Comparison of ENCODE assay signal across 11 cellular contexts in genomic region chr9:132125944-132126720, GRCh38. TPM values are rescaled to one million over a fixed set of nuclear protein-coding genes. Genes with fewer than 3 reads are reported as not detected.
DNase-seq lines count a peak whose midpoint lies in the region; ATAC-seq, FAIRE-seq and TF ChIP-seq lines count a peak whose summit lies in the region.
"Had no signal": no experiment of that assay in that cellular context is flagged by ENCODE, and none has a peak within 500 bp of the region (broad histone marks: within the 10 kb centered on the region; RNA-seq: fewer than 3 reads in every experiment).

No MANE protein-coding gene starts in this region.

- no TSS peak for BruUV-seq in endothelial cell of umbilical vein (replicated peaks; lab: Mats Ljungman, UMichigan)

- intact Hi-C loops in activated naive CD4-positive, alpha-beta T cell treated with anti-CD3 and anti-CD28 coated beads for 36 hours (cut with micrococcal nuclease): no loop called here
- intact Hi-C loops in activated CD4-positive, alpha-beta T cell treated with anti-CD3 and anti-CD28 coated beads, Interleukin-2, amount 10 ng/mL, durations not matched to agents 24 days and 14 days (cut with micrococcal nuclease): loop anchor here (1.0 to 5.0 kb wide), 2 partner anchors 19 to 36 kb away; partner anchors contain the start of gene NTNG2
- intact Hi-C loops in endothelial cell of umbilical vein (cut with micrococcal nuclease) (no loop called here), cardiac septum (cut with DNase I) (no loop called here)

- CTCF ChIA-PET in activated naive CD4-positive, alpha-beta T cell treated with anti-CD3 and anti-CD28 coated beads for 36 hours (lab: Charles Lee): interaction anchor here (0.7 to 1.6 kb wide), 3 partner anchors 36 to 291 kb away, joined by 3 to 6 read pairs (median 4); partner anchors contain the start of gene NTNG2
- CTCF ChIA-PET in endothelial cell of umbilical vein (lab: Charles Lee): interaction anchor here (0.6 to 2.0 kb wide), 5 partner anchors 9 to 516 kb away, joined by 3 to 6 read pairs (median 4); no protein-coding TSS in a partner anchor

- H3K9me3 Mint-ChIP-seq in activated naive CD4-positive, alpha-beta T cell treated with anti-CD3 and anti-CD28 coated beads for 36 hours: no peaks in the 10 kb centered on the region
- H3K9me3 Mint-ChIP-seq in activated CD4-positive, alpha-beta T cell treated with anti-CD3 and anti-CD28 coated beads, Interleukin-2, amount 10 ng/mL, durations not matched to agents 24 days and 14 days: no peaks in the 10 kb centered on the region
- peaks cover 0 to 7% of the 10 kb centered on the region in 2 donors for H3K9me3 Mint-ChIP-seq in stimulated activated naive CD8-positive, alpha-beta T cell treated with anti-CD3 and anti-CD28 coated beads, Interleukin-15, amount 100 ng/mL, for 72 hours

- no peak overlapping the region for H3K9ac ChIP-seq in endothelial cell of umbilical vein (replicated peaks; ENCODE audit: extremely low read depth, insufficient read depth, low read length)

- peaks cover 23 to 26% of the 10 kb centered on the region in 2 experiments for H3K27me3 ChIP-seq in endothelial cell of umbilical vein (ENCODE audit: control insufficient read depth in 2 of 2, insufficient read depth in 2 of 2, low read length in 2 of 2)
- H3K27me3 ChIP-seq: uterus had no signal

- H3K27ac Mint-ChIP-seq in activated naive CD4-positive, alpha-beta T cell treated with anti-CD3 and anti-CD28 coated beads for 36 hours: no peak overlapping the region
- H3K27ac Mint-ChIP-seq in activated CD4-positive, alpha-beta T cell treated with anti-CD3 and anti-CD28 coated beads, Interleukin-2, amount 10 ng/mL, durations not matched to agents 24 days and 14 days: peak overlapping the region; percentile 50
- H3K27ac Mint-ChIP-seq in stimulated activated naive CD8-positive, alpha-beta T cell treated with anti-CD3 and anti-CD28 coated beads, Interleukin-15, amount 100 ng/mL, for 72 hours: peak overlapping the region in 1 of 2 donors; percentile 43

- no peak overlapping the region for H3K27ac ChIP-seq in endothelial cell of umbilical vein (ENCODE audit: insufficient read depth, low read depth, low read length)
- H3K27ac ChIP-seq: SK-N-MC, uterus had no signal

- no peak overlapping the region for H3K4me3 Mint-ChIP-seq in activated naive CD4-positive, alpha-beta T cell treated with anti-CD3 and anti-CD28 coated beads for 36 hours
- H3K4me3 Mint-ChIP-seq in activated CD4-positive, alpha-beta T cell treated with anti-CD3 and anti-CD28 coated beads, Interleukin-2, amount 10 ng/mL, durations not matched to agents 24 days and 14 days: peak overlapping the region; percentile 65
- peak overlapping the region; percentile 72 to 77 for H3K4me3 Mint-ChIP-seq in stimulated activated naive CD8-positive, alpha-beta T cell treated with anti-CD3 and anti-CD28 coated beads, Interleukin-15, amount 100 ng/mL, for 72 hours

- H3K4me2 ChIP-seq in endothelial cell of umbilical vein (ENCODE audit: insufficient read depth, low read length): peak overlapping the region; percentile 37

- peaks cover 64% of the 10 kb centered on the region for H3K27me3 Mint-ChIP-seq in activated naive CD4-positive, alpha-beta T cell treated with anti-CD3 and anti-CD28 coated beads for 36 hours (ENCODE audit: low read depth)
- H3K27me3 Mint-ChIP-seq in activated CD4-positive, alpha-beta T cell treated with anti-CD3 and anti-CD28 coated beads, Interleukin-2, amount 10 ng/mL, durations not matched to agents 24 days and 14 days: peaks cover 52% of the 10 kb centered on the region
- H3K27me3 Mint-ChIP-seq in stimulated activated naive CD8-positive, alpha-beta T cell treated with anti-CD3 and anti-CD28 coated beads, Interleukin-15, amount 100 ng/mL, for 72 hours: peaks cover 94% of the 10 kb centered on the region

- no peak for TF ChIP-seq CTCF in endothelial cell of umbilical vein (IDR thresholded peaks at IDR 0.05; ENCODE audit: extremely low read depth in 1 of 2, insufficient read depth in 1 of 2, low read depth in 1 of 2, low read length in 2 of 2)

- H3K36me3 Mint-ChIP-seq in activated naive CD4-positive, alpha-beta T cell treated with anti-CD3 and anti-CD28 coated beads for 36 hours (ENCODE audit: low read depth): no peaks in the 10 kb centered on the region
- no peaks in the 10 kb centered on the region for H3K36me3 Mint-ChIP-seq in activated CD4-positive, alpha-beta T cell treated with anti-CD3 and anti-CD28 coated beads, Interleukin-2, amount 10 ng/mL, durations not matched to agents 24 days and 14 days (ENCODE audit: low read depth)

- H2AFZ ChIP-seq in endothelial cell of umbilical vein (ENCODE audit: low read depth, low read length): no peak overlapping the region

- peaks cover 9% of the 10 kb centered on the region for H3K4me1 ChIP-seq in endothelial cell of umbilical vein (ENCODE audit: control insufficient read depth, extremely low read depth, insufficient read depth, low read length)
- H3K4me1 ChIP-seq: uterus had no signal

- H3K4me3 ChIP-seq in endothelial cell of umbilical vein (replicated peaks in 1 of 3; ENCODE audit: insufficient read depth in 1 of 3, low read depth in 1 of 3, low read length in 3 of 3): no peak overlapping the region
- H3K4me3 ChIP-seq: SK-N-MC, uterus had no signal

- dilution Hi-C loops in endothelial cell of umbilical vein (cut with MboI; ENCODE audit: extremely low pct_ligation_motif_present, low sequenced_read_pairs): no loop called here

- no peak for TF ChIP-seq POLR2A in endothelial cell of umbilical vein (IDR thresholded peaks at IDR 0.05; ENCODE audit: low read depth, low read length)

- H3K4me1 Mint-ChIP-seq in activated naive CD4-positive, alpha-beta T cell treated with anti-CD3 and anti-CD28 coated beads for 36 hours (ENCODE audit: low read depth): peaks cover 12% of the 10 kb centered on the region
- H3K4me1 Mint-ChIP-seq in activated CD4-positive, alpha-beta T cell treated with anti-CD3 and anti-CD28 coated beads, Interleukin-2, amount 10 ng/mL, durations not matched to agents 24 days and 14 days: peaks cover 15% of the 10 kb centered on the region
- peaks cover 31% of the 10 kb centered on the region for H3K4me1 Mint-ChIP-seq in stimulated activated naive CD8-positive, alpha-beta T cell treated with anti-CD3 and anti-CD28 coated beads, Interleukin-15, amount 100 ng/mL, for 72 hours

- peak; percentile 28 for FAIRE-seq in endothelial cell of umbilical vein (lab: Jason Lieb, UNC)

- no peaks in the 10 kb centered on the region for H3K9me1 ChIP-seq in endothelial cell of umbilical vein (replicated peaks; ENCODE audit: control insufficient read depth, extremely low read depth, insufficient read depth, low read length)

- no peaks in the 10 kb centered on the region for H4K20me1 ChIP-seq in endothelial cell of umbilical vein (replicated peaks; ENCODE audit: control insufficient read depth, extremely low read depth, insufficient read depth, low read length)

- POLR2A ChIA-PET in endothelial cell of umbilical vein (lab: Charles Lee): no interaction called here

- no peaks in the 10 kb centered on the region for H3K36me3 ChIP-seq in endothelial cell of umbilical vein (ENCODE audit: control insufficient read depth in 2 of 2, extremely low read depth in 1 of 2, insufficient read depth in 2 of 2, low read length in 2 of 2)
- H3K36me3 ChIP-seq: uterus had no signal

- ATAC-seq in stimulated activated naive CD8-positive, alpha-beta T cell treated with anti-CD3 and anti-CD28 coated beads, Interleukin-15, amount 100 ng/mL, for 72 hours: peak; percentile 83
- ATAC-seq in HG03175 (IDR thresholded peaks at IDR 0.05; ENCODE audit: unreplicated experiment): no peak

- no peaks in the 10 kb centered on the region for H3K79me2 ChIP-seq in endothelial cell of umbilical vein (ENCODE audit: control insufficient read depth, insufficient read depth, low read length)

- H3K9me3 ChIP-seq in endothelial cell of umbilical vein (replicated peaks; ENCODE audit: control insufficient read depth, insufficient read depth, low read length): no peaks in the 10 kb centered on the region
- H3K9me3 ChIP-seq: uterus had no signal

- DNase-seq in activated naive CD4-positive, alpha-beta T cell treated with anti-CD3 and anti-CD28 coated beads for 36 hours: peak; percentile 22
- DNase-seq in activated naive CD4-positive, alpha-beta T cell (lab: John Stamatoyannopoulos, UW): no peak
- no peak for DNase-seq in activated CD4-positive, alpha-beta T cell treated with anti-CD3 and anti-CD28 coated beads, Interleukin-2, amount 10 ng/mL, durations not matched to agents 24 days and 14 days
- no peak for DNase-seq in endothelial cell of umbilical vein (ENCODE audit: low read depth, low spot score)
- DNase-seq in stimulated activated naive CD8-positive, alpha-beta T cell treated with anti-CD3 and anti-CD28 coated beads, Interleukin-15, amount 100 ng/mL, for 72 hours: peak; percentile 10 to 25
- no peak for DNase-seq in cardiac septum (ENCODE audit: low spot score)
- DNase-seq in activated CD4-positive, CD25-positive, alpha-beta regulatory T cell treated with anti-CD3 and anti-CD28 coated beads, Interleukin-2, amount 50 U/mL, for 72 hours: no peak
- DNase-seq: retina, uterus had no signal

RNA-seq across cellular contexts. Expression of gene NTNG2, which starts 35.7 kb away (rescaled TPM):
- total RNA-seq in activated naive CD4-positive, alpha-beta T cell treated with anti-CD3 and anti-CD28 coated beads for 36 hours: under 1 TPM; 0.52 to 0.76 TPM
- total RNA-seq in activated CD4-positive, alpha-beta T cell treated with anti-CD3 and anti-CD28 coated beads, Interleukin-2, amount 10 ng/mL, durations not matched to agents 24 days and 14 days: 1.6 and 1.7 TPM in 2 replicates
- total RNA-seq in endothelial cell of umbilical vein (0.88 TPM in 1 of 2 replicates, not detected in the other), cardiac septum (7.7 TPM)
- polyA plus RNA-seq in endothelial cell of umbilical vein: 0.08 and 0.11 TPM in 2 replicates
- 0.04 and 0.05 TPM in 2 replicates for polyA plus RNA-seq in endothelial cell of umbilical vein (2011; cell fraction: cytosol; rRNA removed)
- 0.34 and 0.39 TPM in 2 replicates for polyA plus RNA-seq in endothelial cell of umbilical vein (2011; cell fraction: nucleus; rRNA removed)
- polyA plus RNA-seq in endothelial cell of umbilical vein (2012): 0.03 and 0.35 TPM in 2 replicates
- polyA minus RNA-seq in endothelial cell of umbilical vein: 0.06 and 0.07 TPM in 2 replicates
- polyA minus RNA-seq in endothelial cell of umbilical vein (2011; cell fraction: cytosol; rRNA and poly(A)+ RNA removed): not detected
- polyA minus RNA-seq in endothelial cell of umbilical vein (2011; cell fraction: nucleus; rRNA and poly(A)+ RNA removed): 0.19 and 0.29 TPM in 2 replicates

RNA-seq across cellular contexts. Expression of gene MED27, which starts 46.5 kb away (rescaled TPM):
- total RNA-seq in activated naive CD4-positive, alpha-beta T cell treated with anti-CD3 and anti-CD28 coated beads for 36 hours: 10 to 100 TPM; 27.7 to 31.3 TPM
- 40.9 and 41.8 TPM in 2 replicates for total RNA-seq in activated CD4-positive, alpha-beta T cell treated with anti-CD3 and anti-CD28 coated beads, Interleukin-2, amount 10 ng/mL, durations not matched to agents 24 days and 14 days
- 27.2 and 27.9 TPM in 2 replicates for total RNA-seq in endothelial cell of umbilical vein
- 47.8 and 49.1 TPM in 2 replicates for polyA plus RNA-seq in endothelial cell of umbilical vein
- polyA plus RNA-seq in endothelial cell of umbilical vein (2011; cell fraction: cytosol; rRNA removed): 40.4 and 42.7 TPM in 2 replicates
- polyA plus RNA-seq in endothelial cell of umbilical vein (2011; cell fraction: nucleus; rRNA removed): 25.0 and 27.3 TPM in 2 replicates
- polyA plus RNA-seq in endothelial cell of umbilical vein (2012): 36.2 and 41.0 TPM in 2 replicates
- 34.0 and 34.5 TPM in 2 replicates for polyA minus RNA-seq in endothelial cell of umbilical vein
- polyA minus RNA-seq in endothelial cell of umbilical vein (2011; cell fraction: cytosol; rRNA and poly(A)+ RNA removed): 29.6 TPM
- polyA minus RNA-seq in endothelial cell of umbilical vein (2011; cell fraction: nucleus; rRNA and poly(A)+ RNA removed): 20.0 and 28.4 TPM in 2 replicates
- 19.2 TPM for total RNA-seq in cardiac septum

Comparison
In these comparisons a context has a peak if more than half of its experiments do, and no peak if none do; other contexts are left out.
1. DNase-seq: peak in activated naive CD4-positive, alpha-beta T cell treated with anti-CD3 and anti-CD28 coated beads for 36 hours (single experiment) and stimulated activated naive CD8-positive, alpha-beta T cell treated with anti-CD3 and anti-CD28 coated beads, Interleukin-15, amount 100 ng/mL, for 72 hours (2 of 2); none in activated naive CD4-positive, alpha-beta T cell (0 of 4), activated CD4-positive, alpha-beta T cell treated with anti-CD3 and anti-CD28 coated beads, Interleukin-2, amount 10 ng/mL, durations not matched to agents 24 days and 14 days (single experiment), endothelial cell of umbilical vein (single experiment), cardiac septum (single experiment) and activated CD4-positive, CD25-positive, alpha-beta regulatory T cell treated with anti-CD3 and anti-CD28 coated beads, Interleukin-2, amount 50 U/mL, for 72 hours (single experiment).